ENCODE assay signal across 8 cellular contexts in the genomic region with DNA sequence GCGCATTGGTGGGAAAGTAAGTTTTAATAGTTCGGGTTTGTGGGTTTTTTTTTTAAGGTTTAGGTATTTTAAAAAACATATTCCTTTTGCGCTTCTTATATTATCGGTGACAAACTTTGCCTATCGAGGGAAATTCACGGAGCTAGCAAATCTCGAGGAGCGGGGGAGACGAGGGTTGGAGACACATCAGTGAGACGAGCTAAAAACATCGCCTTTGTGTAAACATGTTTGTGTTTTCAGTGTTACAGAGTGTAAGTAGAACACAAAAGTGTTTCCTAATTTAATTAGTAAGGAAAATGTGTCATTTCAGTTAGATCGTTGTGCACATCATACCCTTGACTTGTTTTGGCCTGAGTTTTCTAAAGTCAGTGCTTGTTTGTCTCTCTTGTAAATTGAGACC. TPM values are rescaled to one million over a fixed set of nuclear protein-coding genes. Genes with fewer than 3 reads are reported as not detected.
DNase-seq lines count a peak whose midpoint lies in the region; ATAC-seq and TF ChIP-seq lines count a peak whose summit lies in the region.

No MANE protein-coding gene starts in this region.

- H3K9me3 Mint-ChIP-seq in dendritic cell treated with granulocyte-macrophage colony-stimulating factor and Interleukin-4, amounts not matched to agents 40 ng/mL and 50 ng/mL, for 4 days = no peaks in the 10 kb centered on the region
- no peaks in the 10 kb centered on the region for H3K9me3 Mint-ChIP-seq in natural killer cell

- peak overlapping the region; percentile 95 for H3K4me3 ChIP-seq in BLaER1

- H3K27ac Mint-ChIP-seq in dendritic cell treated with granulocyte-macrophage colony-stimulating factor and Interleukin-4, amounts not matched to agents 40 ng/mL and 50 ng/mL, for 4 days = peak overlapping the region; percentile 99
- H3K27ac Mint-ChIP-seq in natural killer cell = peak overlapping the region; percentile 94 to 98

- peaks cover 33% of the 10 kb centered on the region for H3K4me1 ChIP-seq in BLaER1

- peaks cover 34% of the 10 kb centered on the region for H3K36me3 ChIP-seq in BLaER1

- H3K9ac ChIP-seq in BLaER1 = peak overlapping the region; percentile 98

- H3K36me3 Mint-ChIP-seq in dendritic cell treated with granulocyte-macrophage colony-stimulating factor and Interleukin-4, amounts not matched to agents 40 ng/mL and 50 ng/mL, for 4 days (ENCODE audit: low read depth) = peaks cover 62% of the 10 kb centered on the region
- H3K36me3 Mint-ChIP-seq in natural killer cell = no peaks in the 10 kb centered on the region

- H4K20me1 ChIP-seq in BLaER1 = peaks cover 52% of the 10 kb centered on the region

- H3K27me3 ChIP-seq in BLaER1 = no peaks in the 10 kb centered on the region

- no peaks in the 10 kb centered on the region for H3K9me3 ChIP-seq in BLaER1

- DNase-seq in Kasumi-1 (lab: John Stamatoyannopoulos, UW) (peak; percentile 6 to 21), natural killer cell (no peak)

- peaks cover 31% of the 10 kb centered on the region for H3K4me1 Mint-ChIP-seq in dendritic cell treated with granulocyte-macrophage colony-stimulating factor and Interleukin-4, amounts not matched to agents 40 ng/mL and 50 ng/mL, for 4 days (ENCODE audit: low read depth)
- peaks cover 27 to 31% of the 10 kb centered on the region in 2 donors for H3K4me1 Mint-ChIP-seq in natural killer cell

- H3K27me3 Mint-ChIP-seq in dendritic cell treated with granulocyte-macrophage colony-stimulating factor and Interleukin-4, amounts not matched to agents 40 ng/mL and 50 ng/mL, for 4 days = peaks cover 7% of the 10 kb centered on the region
- peaks cover 9 to 15% of the 10 kb centered on the region in 2 donors for H3K27me3 Mint-ChIP-seq in natural killer cell (ENCODE audit: low read depth in 2 of 2)

- no peak for TF ChIP-seq CTCF in natural killer cell (IDR thresholded peaks at IDR 0.05)

- peak overlapping the region; percentile 95 for H3K4me3 Mint-ChIP-seq in dendritic cell treated with granulocyte-macrophage colony-stimulating factor and Interleukin-4, amounts not matched to agents 40 ng/mL and 50 ng/mL, for 4 days
- H3K4me3 Mint-ChIP-seq in natural killer cell = peak overlapping the region; percentile 91

- ATAC-seq in natural killer cell (no peak), HG02852 (IDR thresholded peaks at IDR 0.05; ENCODE audit: unreplicated experiment) (no peak), GM19395 (IDR thresholded peaks at IDR 0.05; ENCODE audit: unreplicated experiment) (no peak), GM18861 (IDR thresholded peaks at IDR 0.05; ENCODE audit: unreplicated experiment) (no peak), HG02588 (IDR thresholded peaks at IDR 0.05; ENCODE audit: unreplicated experiment) (no peak)

- H3K4me2 ChIP-seq in BLaER1 = peak overlapping the region; percentile 62

- intact Hi-C loops in dendritic cell treated with granulocyte-macrophage colony-stimulating factor and Interleukin-4, amounts not matched to agents 40 ng/mL and 50 ng/mL, for 4 days (cut with micrococcal nuclease) = no loop called here
- intact Hi-C loops in natural killer cell (cut with micrococcal nuclease) = loop anchor here (2.0 kb wide), 1 partner anchor 66 kb away; the partner anchor contains the start of genes ANKRA2 and UTP15

- peak overlapping the region; percentile 99 for H3K27ac ChIP-seq in BLaER1

RNA-seq across cellular contexts. Expression of gene BTF3, which starts 0.9 kb away (rescaled TPM):
- total RNA-seq in natural killer cell = 100 to 1,000 TPM; 364 to 423 (median 391) TPM

RNA-seq across cellular contexts. Expression of gene FOXD1, which starts 50.6 kb away (rescaled TPM):
- total RNA-seq in natural killer cell = under 1 TPM; 0.31 to 0.63 (median 0.41) TPM
